In the genomic region with DNA sequence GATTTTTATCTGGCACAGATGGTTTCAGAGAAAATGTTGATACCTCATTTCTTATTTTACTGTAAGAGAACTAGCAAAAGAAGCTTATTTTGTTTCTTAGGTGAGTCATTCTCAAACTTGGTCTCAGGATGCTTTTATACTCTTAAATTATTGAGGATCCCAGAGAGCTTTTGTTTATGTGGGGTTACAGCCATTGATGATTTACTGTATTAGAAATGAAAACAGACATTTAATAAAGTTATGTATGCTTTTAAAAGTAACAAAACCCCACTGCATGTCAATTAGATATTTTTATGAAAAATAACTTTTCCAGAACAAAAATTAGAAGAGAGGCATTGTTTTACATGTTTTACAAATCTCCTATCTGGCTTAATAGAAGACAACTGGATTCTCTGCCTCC, we compare ENCODE assay signal across 16 cellular contexts. TPM values are rescaled to one million over a fixed set of nuclear protein-coding genes. Genes with fewer than 3 reads are reported as not detected.
DNase-seq lines count a peak whose midpoint lies in the region; ATAC-seq and TF ChIP-seq lines count a peak whose summit lies in the region.
"Had no signal": no experiment of that assay in that cellular context is flagged by ENCODE, and none has a peak within 500 bp of the region (broad histone marks: within the 10 kb centered on the region; RNA-seq: fewer than 3 reads in every experiment).

No MANE protein-coding gene starts in this region.

- H2AFZ ChIP-seq in GM23248 = no peak overlapping the region

- intact Hi-C loops in activated naive CD4-positive, alpha-beta T cell treated with anti-CD3 and anti-CD28 coated beads for 36 hours (cut with micrococcal nuclease) = no loop called here

- H3K4me3 Mint-ChIP-seq in activated naive CD4-positive, alpha-beta T cell treated with anti-CD3 and anti-CD28 coated beads for 36 hours = no peak overlapping the region
- H3K4me3 Mint-ChIP-seq in activated T-helper 17 cell treated with anti-CD3 and anti-CD28 coated beads, Interleukin-2, amount 50 U/mL, for 72 hours = peak overlapping the region; percentile 42
- H3K4me3 Mint-ChIP-seq in osteocyte (ENCODE audit: unreplicated experiment) = no peak overlapping the region
- H3K4me3 Mint-ChIP-seq: B cell had no signal

- TF ChIP-seq CTCF in osteocyte (IDR thresholded peaks at IDR 0.05) = no peak

- ATAC-seq in activated T-helper 17 cell treated with anti-CD3 and anti-CD28 coated beads, Interleukin-2, amount 50 U/mL, for 72 hours (replicated peaks) = no peak

- peaks cover 66% of the 10 kb centered on the region for H3K4me1 Mint-ChIP-seq in activated naive CD4-positive, alpha-beta T cell treated with anti-CD3 and anti-CD28 coated beads for 36 hours (ENCODE audit: low read depth)
- H3K4me1 Mint-ChIP-seq in activated T-helper 17 cell treated with anti-CD3 and anti-CD28 coated beads, Interleukin-2, amount 50 U/mL, for 72 hours = peaks cover 12% of the 10 kb centered on the region
- peaks cover 34% of the 10 kb centered on the region for H3K4me1 Mint-ChIP-seq in osteocyte (ENCODE audit: unreplicated experiment)

- peaks cover 12% of the 10 kb centered on the region for H3K4me1 ChIP-seq in GM23248 (ENCODE audit: insufficient read depth)

- H3F3A ChIP-seq in GM23248 (ENCODE audit: insufficient read depth) = no peaks in the 10 kb centered on the region

- no peak overlapping the region for H3K4me3 ChIP-seq in GM23248

- peak overlapping the region; percentile 8; the same call in 1 of the 2 replicates for H3K9ac ChIP-seq in GM23248

- peaks cover 4% of the 10 kb centered on the region for H3K36me3 Mint-ChIP-seq in activated naive CD4-positive, alpha-beta T cell treated with anti-CD3 and anti-CD28 coated beads for 36 hours (ENCODE audit: low read depth)
- peaks cover 9% of the 10 kb centered on the region for H3K36me3 Mint-ChIP-seq in activated T-helper 17 cell treated with anti-CD3 and anti-CD28 coated beads, Interleukin-2, amount 50 U/mL, for 72 hours (ENCODE audit: low read depth)
- H3K36me3 Mint-ChIP-seq in osteocyte (ENCODE audit: unreplicated experiment) = peaks cover 1% of the 10 kb centered on the region

- in situ Hi-C loops in GM23248 (cut with MboI) = no loop called here

- H3K79me2 ChIP-seq in GM23248 (ENCODE audit: insufficient read depth) = peaks cover 100% of the 10 kb centered on the region

- H4K20me1 ChIP-seq in GM23248 (ENCODE audit: insufficient read depth) = peaks cover 11% of the 10 kb centered on the region

- H3K36me3 ChIP-seq in GM23248 (ENCODE audit: low read depth) = no peaks in the 10 kb centered on the region

- no peaks in the 10 kb centered on the region for H3K9me2 ChIP-seq in GM23248 (ENCODE audit: insufficient read depth)

- H3K9me3 Mint-ChIP-seq in activated naive CD4-positive, alpha-beta T cell treated with anti-CD3 and anti-CD28 coated beads for 36 hours = no peaks in the 10 kb centered on the region
- H3K9me3 Mint-ChIP-seq in activated T-helper 17 cell treated with anti-CD3 and anti-CD28 coated beads, Interleukin-2, amount 50 U/mL, for 72 hours = no peaks in the 10 kb centered on the region
- no peaks in the 10 kb centered on the region for H3K9me3 Mint-ChIP-seq in osteocyte (ENCODE audit: unreplicated experiment)
- H3K9me3 Mint-ChIP-seq: CD8-positive, alpha-beta memory T cell had no signal

- DNase-seq in activated naive CD4-positive, alpha-beta T cell treated with anti-CD3 and anti-CD28 coated beads for 36 hours = no peak
- DNase-seq in activated naive CD4-positive, alpha-beta T cell treated with anti-CD3 and anti-CD28 coated beads, Interleukin-2, amount 50 U/mL, for 16 hours = no peak
- DNase-seq in GM23248 (no peak), osteocyte (ENCODE audit: extremely low spot score, unreplicated experiment) (no peak), T1000 (lab: John Stamatoyannopoulos, UW) (no peak), NCI-H1930 (lab: John Stamatoyannopoulos, UW) (no peak)
- DNase-seq: CD8-positive, alpha-beta memory T cell; DND-41; GDM1; KG1; NCI-H1092; NCI-H1694; NCI-H69; NK-92 treated with Interleukin-12 subunit alpha and Interleukin-12 subunit beta, amount 100 ng/mL, for 24 hours had no signal

- H3K4me2 ChIP-seq in GM23248 (ENCODE audit: unreplicated experiment) = no peak overlapping the region

- H3K27ac ChIP-seq in GM23248 = peak overlapping the region; percentile 24; the same call in 1 of the 2 replicates

- CTCF ChIA-PET in activated naive CD4-positive, alpha-beta T cell treated with anti-CD3 and anti-CD28 coated beads for 36 hours (lab: Charles Lee) = no interaction called here

- H3K27ac Mint-ChIP-seq in activated naive CD4-positive, alpha-beta T cell treated with anti-CD3 and anti-CD28 coated beads for 36 hours = peak overlapping the region; percentile 71
- peak overlapping the region; percentile 41 for H3K27ac Mint-ChIP-seq in activated T-helper 17 cell treated with anti-CD3 and anti-CD28 coated beads, Interleukin-2, amount 50 U/mL, for 72 hours
- H3K27ac Mint-ChIP-seq in osteocyte (ENCODE audit: unreplicated experiment) = peak overlapping the region; percentile 23
- H3K27ac Mint-ChIP-seq: B cell had no signal

- H3K9me3 ChIP-seq in GM23248 (ENCODE audit: low read depth) = no peaks in the 10 kb centered on the region

- H3K27me3 Mint-ChIP-seq in activated naive CD4-positive, alpha-beta T cell treated with anti-CD3 and anti-CD28 coated beads for 36 hours (ENCODE audit: low read depth) = no peaks in the 10 kb centered on the region
- no peaks in the 10 kb centered on the region for H3K27me3 Mint-ChIP-seq in activated T-helper 17 cell treated with anti-CD3 and anti-CD28 coated beads, Interleukin-2, amount 50 U/mL, for 72 hours
- no peaks in the 10 kb centered on the region for H3K27me3 Mint-ChIP-seq in osteocyte (ENCODE audit: unreplicated experiment)
- H3K27me3 Mint-ChIP-seq: B cell had no signal

- H3K27me3 ChIP-seq in GM23248 (replicated peaks; ENCODE audit: insufficient read depth) = no peaks in the 10 kb centered on the region

RNA-seq across cellular contexts. Expression of a gene that starts 12.1 kb away (rescaled TPM):
- total RNA-seq in activated naive CD4-positive, alpha-beta T cell treated with anti-CD3 and anti-CD28 coated beads for 36 hours = 10 to 100 TPM; 60.0 to 63.4 TPM
- 72.3 and 76.1 TPM in 2 replicates for total RNA-seq in GM23248 (2014; rRNA removed; shearing (Covaris generic))
- polyA plus RNA-seq in GM23248 (2016; fragmentation: Nextera tagmentation; extraction: Ambion mirVana) = 21.5 and 23.9 TPM in 2 replicates
- total RNA-seq in activated T-helper 17 cell treated with anti-CD3 and anti-CD28 coated beads, Interleukin-2, amount 50 U/mL, for 72 hours = 10 to 100 TPM; 49.3 to 63.3 TPM
- total RNA-seq in osteocyte = 80.4 and 89.2 TPM in 2 replicates
